18 cellular contexts compared by ENCODE assay signal in the genomic region with DNA sequence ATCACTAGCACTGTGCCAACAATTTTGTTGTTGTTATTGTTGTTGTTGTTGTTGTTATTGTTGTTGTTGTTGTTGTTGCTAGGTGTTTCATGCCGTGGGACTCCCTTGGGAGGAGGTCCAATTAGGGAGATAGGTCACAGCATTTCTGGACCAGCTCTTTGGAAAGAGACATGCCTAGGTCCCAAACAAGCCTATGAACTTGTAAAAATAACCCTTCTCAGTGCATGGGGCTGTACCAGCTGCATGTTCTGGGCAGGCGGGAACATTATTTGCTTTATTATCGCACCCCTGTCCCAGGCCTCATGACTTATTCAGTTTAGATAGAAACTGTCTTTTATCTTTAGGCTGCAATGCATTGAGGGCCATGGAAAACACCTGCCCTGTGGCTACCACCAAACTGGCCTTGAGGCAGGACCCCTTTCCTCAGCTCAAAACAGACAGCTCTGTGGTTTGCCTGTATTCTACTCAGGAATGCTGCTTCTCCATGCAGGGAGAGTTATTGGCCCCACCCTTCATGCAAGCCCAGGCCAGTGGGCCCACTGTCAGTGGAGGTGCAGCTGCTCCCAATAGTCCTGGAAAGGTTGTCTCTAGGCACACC.
DNase-seq lines count a peak whose midpoint lies in the region; FAIRE-seq and TF ChIP-seq lines count a peak whose summit lies in the region.
"Had no signal": no experiment of that assay in that cellular context is flagged by ENCODE, and none has a peak within 500 bp of the region (broad histone marks: within the 10 kb centered on the region; RNA-seq: fewer than 3 reads in every experiment).

No MANE protein-coding gene starts in this region.

- TF ChIP-seq CTCF in mammary epithelial cell (conservative IDR thresholded peaks at IDR 0.05 in 1 of 2, IDR thresholded peaks at IDR 0.05 in 1 of 2; ENCODE audit: extremely low read depth in 1 of 2, insufficient read depth in 1 of 2, low read depth in 1 of 2, low read length in 2 of 2), result no peak
- no peak for TF ChIP-seq CTCF in breast epithelium (IDR thresholded peaks at IDR 0.05)
- TF ChIP-seq CTCF in epithelial cell of esophagus (IDR thresholded peaks at IDR 0.05; ENCODE audit: insufficient read depth, low read depth, low read length, missing control alignments), result no peak
- no peak for TF ChIP-seq CTCF in lower leg skin (IDR thresholded peaks at IDR 0.05)

- no peak for TF ChIP-seq POLR2A in breast epithelium (IDR thresholded peaks at IDR 0.05)
- TF ChIP-seq POLR2A in lower leg skin (IDR thresholded peaks at IDR 0.05), result no peak

- BruUV-seq in mammary epithelial cell (replicated peaks; lab: Mats Ljungman, UMichigan), result no TSS peak

- H3K9me3 ChIP-seq in mammary epithelial cell (replicated peaks; ENCODE audit: insufficient read depth, low read length) (no peaks in the 10 kb centered on the region), breast epithelium (no peaks in the 10 kb centered on the region)
- H3K9me3 ChIP-seq: A549, Caco-2 had no signal

- dilution Hi-C loops in mammary epithelial cell (cut with HindIII; ENCODE audit: low sequenced_read_pairs), result no loop called here

- H3K79me2 ChIP-seq in mammary epithelial cell (ENCODE audit: insufficient read depth, low read length), result no peaks in the 10 kb centered on the region

- H3K4me1 ChIP-seq in mammary epithelial cell (ENCODE audit: insufficient read depth, low read length) (peaks cover 14% of the 10 kb centered on the region), breast epithelium (no peaks in the 10 kb centered on the region)
- H3K4me1 ChIP-seq: A549, Caco-2 had no signal

- peak overlapping the region; percentile 24 for H3K4me2 ChIP-seq in mammary epithelial cell (ENCODE audit: insufficient read depth, low read depth, low read length)
- H3K4me2 ChIP-seq: A549 had no signal

- no peak overlapping the region for H3K4me3 ChIP-seq in mammary epithelial cell (replicated peaks in 1 of 3; ENCODE audit: insufficient read depth in 1 of 3, low read depth in 2 of 3, low read length in 3 of 3)
- H3K4me3 ChIP-seq in breast epithelium, result no peak overlapping the region
- no peak overlapping the region for H3K4me3 ChIP-seq in epithelial cell of esophagus (ENCODE audit: low read length)
- H3K4me3 ChIP-seq in lower leg skin (ENCODE audit: low read depth, poor library complexity, severe bottlenecking), result no peak overlapping the region
- H3K4me3 ChIP-seq: A549 had no signal

- no peak overlapping the region for H3K9ac ChIP-seq in mammary epithelial cell (ENCODE audit: insufficient read depth, low read length)

- no peaks in the 10 kb centered on the region for H4K20me1 ChIP-seq in mammary epithelial cell (ENCODE audit: insufficient read depth, low read length)

- H2AFZ ChIP-seq in mammary epithelial cell (ENCODE audit: low read depth, low read length), result peak overlapping the region; percentile 26

- 39% methylated on average over 3 of the region's 3 CpGs for WGBS in mammary epithelial cell (ENCODE audit: low coverage, missing lambda C conversion rate)
- WGBS in lower leg skin, 2 donors, result 52 to 59% methylated on average over 3 of the region's 3 CpGs

- intact Hi-C loops in mammary epithelial cell (cut with micrococcal nuclease) (no loop called here), breast epithelium (cut with DNase I; ENCODE audit: low total_unique reads) (no loop called here), lower leg skin (cut with DNase I; ENCODE audit: low total_unique reads) (no loop called here)

- in situ Hi-C loops in mammary epithelial cell (cut with MboI; ENCODE audit: low sequenced_read_pairs in 2 of 2), result no loop called here

- CTCF ChIA-PET in mammary epithelial cell (lab: Charles Lee; ENCODE audit: low non-redundant PET), result no interaction called here

- no peak overlapping the region for H3K27ac ChIP-seq in mammary epithelial cell (ENCODE audit: insufficient read depth, low read depth, low read length)
- no peak overlapping the region for H3K27ac ChIP-seq in breast epithelium
- H3K27ac ChIP-seq: 22Rv1, A549, C4-2B had no signal

- FAIRE-seq in HTR-8/SVneo (lab: Jason Lieb, UNC), result no peak
- FAIRE-seq: A549, D721Med, G401.6, GM19239, H54 had no signal

- H3K27me3 ChIP-seq in mammary epithelial cell (ENCODE audit: insufficient read depth, low read length) (no peaks in the 10 kb centered on the region), breast epithelium (no peaks in the 10 kb centered on the region)

- peak; percentile 74 for DNase-seq in mammary epithelial cell
- DNase-seq in breast epithelium (ENCODE audit: low spot score in 2 of 2), result no peak
- peak; percentile 22 for DNase-seq in epithelial cell of esophagus (ENCODE audit: low read depth)
- peak; percentile 62 for DNase-seq in islet precursor cell
- no peak for DNase-seq in lower leg skin (ENCODE audit: low spot score in 2 of 2)
- DNase-seq in HTR-8/SVneo (ENCODE audit: insufficient read length, low spot score), result no peak
- no peak for DNase-seq in central memory CD4-positive, alpha-beta T cell
- DNase-seq: AML-193; Caco-2; CD4-positive, alpha-beta T cell; HFFc6 had no signal

- H3K36me3 ChIP-seq in mammary epithelial cell (ENCODE audit: insufficient read depth, low read length), result no peaks in the 10 kb centered on the region
- no peaks in the 10 kb centered on the region for H3K36me3 ChIP-seq in breast epithelium

Comparison
In these comparisons a context has a peak if more than half of its experiments do, and no peak if none do; other contexts are left out.
1. DNase-seq: peak in mammary epithelial cell (single experiment), epithelial cell of esophagus (single experiment) and islet precursor cell (single experiment); none in breast epithelium (0 of 2), lower leg skin (0 of 2), HTR-8/SVneo (single experiment) and central memory CD4-positive, alpha-beta T cell (single experiment).